10 cellular contexts compared by ENCODE assay signal in the genomic region with DNA sequence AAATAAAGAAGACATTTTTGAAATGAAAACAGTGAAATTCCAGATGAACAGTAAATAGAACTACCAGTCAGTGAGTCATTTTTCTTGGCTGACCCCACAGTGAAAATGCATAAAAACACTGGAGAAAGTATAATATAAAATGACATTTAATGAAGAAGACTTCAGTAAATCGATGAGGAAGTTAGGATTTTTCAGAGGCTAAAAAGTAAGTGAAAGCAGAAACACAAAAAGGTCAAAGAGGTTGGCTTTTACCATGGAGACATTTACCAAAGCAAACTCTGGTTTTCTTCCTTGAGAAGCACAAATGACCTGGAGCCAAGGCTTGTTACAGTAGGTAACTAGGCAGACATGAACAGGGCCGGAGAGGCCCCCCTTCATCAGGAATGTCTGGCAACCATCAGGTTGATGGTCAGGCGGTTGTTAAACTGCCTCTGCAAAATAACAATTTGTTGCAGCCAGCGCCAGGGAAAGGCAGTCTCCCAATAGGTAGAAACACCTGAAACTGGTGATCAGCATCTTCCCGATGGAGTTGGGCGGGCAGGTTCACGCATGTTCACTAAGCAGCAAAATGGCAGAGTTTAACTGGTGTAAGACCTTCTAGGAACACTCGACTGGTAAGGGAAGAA. TPM values are rescaled to one million over a fixed set of nuclear protein-coding genes. Genes with fewer than 3 reads are reported as not detected.
DNase-seq lines count a peak whose midpoint lies in the region; ATAC-seq, FAIRE-seq and TF ChIP-seq lines count a peak whose summit lies in the region.
"Had no signal": no experiment of that assay in that cellular context is flagged by ENCODE, and none has a peak within 500 bp of the region (broad histone marks: within the 10 kb centered on the region; RNA-seq: fewer than 3 reads in every experiment).

No MANE protein-coding gene starts in this region.

- BruUV-seq in Caco-2 (replicated peaks; lab: Mats Ljungman, UMichigan), result no TSS peak

- CTCF ChIA-PET in Caco-2 (lab: Charles Lee), result no interaction called here

- ATAC-seq in pancreas (peak; percentile 12 to 49 (median 34)), GM19455 (IDR thresholded peaks at IDR 0.05; ENCODE audit: unreplicated experiment) (no peak), GM19463 (IDR thresholded peaks at IDR 0.05; ENCODE audit: unreplicated experiment) (no peak)
- ATAC-seq: left ventricle myocardium superior had no signal

- H3K36me3 ChIP-seq in Caco-2 (ENCODE audit: control insufficient read depth, insufficient read depth, low read length) (no peaks in the 10 kb centered on the region), pancreas (no peaks in the 10 kb centered on the region)

- H3K36me3 Mint-ChIP-seq in Caco-2 (ENCODE audit: insufficient read depth, unreplicated experiment), result no peaks in the 10 kb centered on the region

- WGBS in pancreas, 2 donors, result 81 to 86% methylated on average over 8 of the region's 8 CpGs

- H3K27ac ChIP-seq in pancreas (peak overlapping the region in 2 of 4 donors; percentile 69 to 74), dorsolateral prefrontal cortex (no peak overlapping the region)

- no peak overlapping the region for H3K4me3 ChIP-seq in Caco-2 (ENCODE audit: low read depth, low read length)
- H3K4me3 ChIP-seq in pancreas, result no peak overlapping the region
- no peak overlapping the region for H3K4me3 ChIP-seq in dorsolateral prefrontal cortex

- peak overlapping the region; percentile 63 for H3K27ac Mint-ChIP-seq in Caco-2 (ENCODE audit: unreplicated experiment)

- DNase-seq in Caco-2 (peak in 1 of 2 experiments; percentile 47), NOMO-1 treated with DMSO at 0.1 percent for 48 hours (lab: John Stamatoyannopoulos, UW; ENCODE audit: unreplicated experiment) (peak; percentile 44), dermis blood vessel endothelial cell (peak; percentile 54), pancreas (peak in 1 of 6 donors; percentile 22), dorsolateral prefrontal cortex (no peak), NCI-H1417 (lab: John Stamatoyannopoulos, UW) (no peak)
- DNase-seq: left ventricle myocardium superior; stimulated activated naive CD4-positive, alpha-beta T cell treated with Interleukin-2 at 50 U/mL for 16 hours had no signal

- H3K27me3 ChIP-seq in Caco-2 (replicated peaks; ENCODE audit: control insufficient read depth, insufficient read depth, low read length) (no peaks in the 10 kb centered on the region), pancreas (no peaks in the 10 kb centered on the region), dorsolateral prefrontal cortex (no peaks in the 10 kb centered on the region)

- H3K4me1 ChIP-seq in Caco-2, result peaks cover 36% of the 10 kb centered on the region
- H3K4me1 ChIP-seq in pancreas, result peaks cover 16 to 32% (median 25%) of the 10 kb centered on the region in 3 donors

- no peaks in the 10 kb centered on the region for H3K27me3 Mint-ChIP-seq in Caco-2 (ENCODE audit: insufficient read depth, unreplicated experiment)

- peaks cover 10% of the 10 kb centered on the region for H3K9me3 Mint-ChIP-seq in Caco-2 (ENCODE audit: unreplicated experiment)

- no peak for TF ChIP-seq CTCF in Caco-2 (IDR thresholded peaks at IDR 0.05; ENCODE audit: insufficient read depth in 1 of 2, low read depth in 1 of 2, low read length in 1 of 2, severe bottlenecking in 1 of 2, unreplicated experiment in 1 of 2)
- no peak for TF ChIP-seq CTCF in pancreas (IDR thresholded peaks at IDR 0.05)
- TF ChIP-seq CTCF in dorsolateral prefrontal cortex (IDR thresholded peaks at IDR 0.05 in 54 of 56, conservative IDR thresholded peaks at IDR 0.05 in 2 of 56; ENCODE audit: low read depth in 1 of 56, partially characterized antibody in 56 of 56), result no peak

- intact Hi-C loops in Caco-2 (cut with micrococcal nuclease; ENCODE audit: unreplicated experiment), result no loop called here
- intact Hi-C loops in pancreas (cut with DNase I), result no loop called here
- intact Hi-C loops in dorsolateral prefrontal cortex (cut with DNase I), result no loop called here

- H3K4me1 Mint-ChIP-seq in Caco-2 (ENCODE audit: low read depth, unreplicated experiment), result peaks cover 39% of the 10 kb centered on the region

- no peak overlapping the region for H3K4me3 Mint-ChIP-seq in Caco-2 (ENCODE audit: unreplicated experiment)

- H3K9me3 ChIP-seq in Caco-2, result no peaks in the 10 kb centered on the region
- H3K9me3 ChIP-seq in pancreas, result no peaks in the 10 kb centered on the region

- no peak for FAIRE-seq in pancreas (lab: Jason Lieb, UNC)

- POLR2A ChIA-PET in Caco-2 (lab: Charles Lee), result no interaction called here

RNA-seq across cellular contexts. Expression of a gene that starts 16.7 kb away (rescaled TPM):
- total RNA-seq in Caco-2 (2022) (400 and 431 TPM in 2 replicates), dermis blood vessel endothelial cell (195 and 245 TPM in 2 replicates), pancreas (100 to 1,000 TPM in 2 of 6 donors, 10 to 100 TPM in 4; 41.9 to 122 (median 63.0) TPM), dorsolateral prefrontal cortex (100 to 1,000 TPM in 9 of 120 experiments, 10 to 100 TPM in 111; 31.8 to 163 (median 68.8) TPM)
- 10 to 100 TPM; 18.7 to 39.0 TPM for polyA plus RNA-seq in pancreas

Comparison
In these comparisons a context has a peak if more than half of its experiments do, and no peak if none do; other contexts are left out.
1. DNase-seq: peak in NOMO-1 treated with DMSO at 0.1 percent for 48 hours (single experiment) and dermis blood vessel endothelial cell (single experiment); none in dorsolateral prefrontal cortex (0 of 10) and NCI-H1417 (0 of 3).
2. ATAC-seq: peak in pancreas (4 of 4); none in GM19455 (single experiment) and GM19463 (single experiment).